In genomic region chr13:98977568-98978270, GRCh38 we compare ENCODE assay signal across 1 cellular context.
A peak's percentile ranks its signal among the peaks of the same experiment; 100 is the strongest.
TF ChIP-seq lines count a peak whose summit lies in the region.

A gene with protein sequence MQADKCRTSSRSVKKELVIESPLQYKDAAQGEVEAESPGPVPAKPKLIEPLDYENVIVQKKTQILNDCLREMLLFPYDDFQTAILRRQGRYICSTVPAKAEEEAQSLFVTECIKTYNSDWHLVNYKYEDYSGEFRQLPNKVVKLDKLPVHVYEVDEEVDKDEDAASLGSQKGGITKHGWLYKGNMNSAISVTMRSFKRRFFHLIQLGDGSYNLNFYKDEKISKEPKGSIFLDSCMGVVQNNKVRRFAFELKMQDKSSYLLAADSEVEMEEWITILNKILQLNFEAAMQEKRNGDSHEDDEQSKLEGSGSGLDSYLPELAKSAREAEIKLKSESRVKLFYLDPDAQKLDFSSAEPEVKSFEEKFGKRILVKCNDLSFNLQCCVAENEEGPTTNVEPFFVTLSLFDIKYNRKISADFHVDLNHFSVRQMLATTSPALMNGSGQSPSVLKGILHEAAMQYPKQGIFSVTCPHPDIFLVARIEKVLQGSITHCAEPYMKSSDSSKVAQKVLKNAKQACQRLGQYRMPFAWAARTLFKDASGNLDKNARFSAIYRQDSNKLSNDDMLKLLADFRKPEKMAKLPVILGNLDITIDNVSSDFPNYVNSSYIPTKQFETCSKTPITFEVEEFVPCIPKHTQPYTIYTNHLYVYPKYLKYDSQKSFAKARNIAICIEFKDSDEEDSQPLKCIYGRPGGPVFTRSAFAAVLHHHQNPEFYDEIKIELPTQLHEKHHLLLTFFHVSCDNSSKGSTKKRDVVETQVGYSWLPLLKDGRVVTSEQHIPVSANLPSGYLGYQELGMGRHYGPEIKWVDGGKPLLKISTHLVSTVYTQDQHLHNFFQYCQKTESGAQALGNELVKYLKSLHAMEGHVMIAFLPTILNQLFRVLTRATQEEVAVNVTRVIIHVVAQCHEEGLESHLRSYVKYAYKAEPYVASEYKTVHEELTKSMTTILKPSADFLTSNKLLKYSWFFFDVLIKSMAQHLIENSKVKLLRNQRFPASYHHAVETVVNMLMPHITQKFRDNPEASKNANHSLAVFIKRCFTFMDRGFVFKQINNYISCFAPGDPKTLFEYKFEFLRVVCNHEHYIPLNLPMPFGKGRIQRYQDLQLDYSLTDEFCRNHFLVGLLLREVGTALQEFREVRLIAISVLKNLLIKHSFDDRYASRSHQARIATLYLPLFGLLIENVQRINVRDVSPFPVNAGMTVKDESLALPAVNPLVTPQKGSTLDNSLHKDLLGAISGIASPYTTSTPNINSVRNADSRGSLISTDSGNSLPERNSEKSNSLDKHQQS (N-terminal part only) (minus strand): TSS chr13:98978064. CDS start chr13:98977909, 155 bp downstream.

TF ChIP-seq in endothelial cell of umbilical vein, 7 proteins besides CTCF, POLR2A, EP300 and RAD21:
- TF ChIP-seq POLR2AphosphoS5 (IDR thresholded peaks at IDR 0.05; ENCODE audit: insufficient read depth, low read depth, low read length) (peak; percentile 58), MYC (IDR thresholded peaks at IDR 0.05; ENCODE audit: low read depth, low read length) (no peak)
TF ChIP-seq in endothelial cell of umbilical vein: peak in this region for 1.
